Comparison of ENCODE assay signal across 10 cellular contexts in genomic region chr17:8887834-8888703, GRCh38. TPM values are rescaled to one million over a fixed set of nuclear protein-coding genes. Genes with fewer than 3 reads are reported as not detected.
A peak's percentile ranks its signal among the peaks of the same experiment; 100 is the strongest.
DNase-seq lines count a peak whose midpoint lies in the region; ATAC-seq and TF ChIP-seq lines count a peak whose summit lies in the region.
"Had no signal": no experiment of that assay in that cellular context is flagged by ENCODE, and none has a peak within 500 bp of the region (broad histone marks: within the 10 kb centered on the region; RNA-seq: fewer than 3 reads in every experiment).

No MANE protein-coding gene starts in this region.

- no peaks in the 10 kb centered on the region for H4K20me1 ChIP-seq in osteoblast (ENCODE audit: insufficient read depth, low read length)

- H3K9me3 ChIP-seq in osteoblast (ENCODE audit: low read depth, low read length), result no peaks in the 10 kb centered on the region

- H3K27me3 ChIP-seq in osteoblast (ENCODE audit: insufficient read depth, low read length), result no peaks in the 10 kb centered on the region

- no peak overlapping the region for H3K4me3 ChIP-seq in osteoblast (ENCODE audit: insufficient read depth, low read length)
- H3K4me3 ChIP-seq: PC-9 had no signal

- DNase-seq in ELR (ENCODE audit: low read depth) (peak; percentile 71), SHP77 treated with DMSO at 0.1 percent for 48 hours (lab: John Stamatoyannopoulos, UW) (peak; percentile 40), foreskin melanocyte (peak; percentile 44), osteoblast (ENCODE audit: insufficient read length, low spot score, missing footprints) (peak; percentile 94), NCI-H345 treated with DMSO at 0.1 percent for 48 hours (lab: John Stamatoyannopoulos, UW; ENCODE audit: unreplicated experiment) (no peak), NOMO-1 treated with dmso at 0.1 percent for 144 hours (lab: John Stamatoyannopoulos, UW; ENCODE audit: unreplicated experiment) (no peak), GF-D8 (lab: John Stamatoyannopoulos, UW) (no peak)
- DNase-seq: effector CD8-positive, alpha-beta T cell had no signal

- no peak overlapping the region for H3K27ac ChIP-seq in osteoblast (ENCODE audit: low read depth, low read length)
- H3K27ac ChIP-seq: PC-9 had no signal

- ATAC-seq in GM19452 (IDR thresholded peaks at IDR 0.05; ENCODE audit: unreplicated experiment), result no peak

- H3K79me2 ChIP-seq in osteoblast (ENCODE audit: insufficient read depth, low read length), result no peaks in the 10 kb centered on the region

- no peaks in the 10 kb centered on the region for H3K36me3 ChIP-seq in osteoblast (ENCODE audit: insufficient read depth, low read length)

- no peak overlapping the region for H3K4me2 ChIP-seq in osteoblast (ENCODE audit: insufficient read depth, low read length)
- H3K4me2 ChIP-seq: PC-9 had no signal

- no peak overlapping the region for H2AFZ ChIP-seq in osteoblast (ENCODE audit: low read length)
- H2AFZ ChIP-seq: PC-9 had no signal

- no peaks in the 10 kb centered on the region for H3K4me1 ChIP-seq in osteoblast (ENCODE audit: insufficient read depth, low read length)

- peak; percentile 39 for TF ChIP-seq CTCF in osteoblast (IDR thresholded peaks at IDR 0.05; ENCODE audit: extremely low read depth, low read depth, low read length)

RNA-seq across cellular contexts. Expression of gene PIK3R6, which starts 20.6 kb away (rescaled TPM):
- not detected in 2 replicates for total RNA-seq in osteoblast
- total RNA-seq: PC-9 had no signal

Comparison
In these comparisons a context has a peak if more than half of its experiments do, and no peak if none do; other contexts are left out.
1. DNase-seq: peak in ELR (single experiment), SHP77 treated with DMSO at 0.1 percent for 48 hours (single experiment), foreskin melanocyte (single experiment) and osteoblast (single experiment); none in NCI-H345 treated with DMSO at 0.1 percent for 48 hours (single experiment), NOMO-1 treated with dmso at 0.1 percent for 144 hours (single experiment) and GF-D8 (single experiment).